Comparison of ENCODE assay signal across 35 cellular contexts in the genomic region with DNA sequence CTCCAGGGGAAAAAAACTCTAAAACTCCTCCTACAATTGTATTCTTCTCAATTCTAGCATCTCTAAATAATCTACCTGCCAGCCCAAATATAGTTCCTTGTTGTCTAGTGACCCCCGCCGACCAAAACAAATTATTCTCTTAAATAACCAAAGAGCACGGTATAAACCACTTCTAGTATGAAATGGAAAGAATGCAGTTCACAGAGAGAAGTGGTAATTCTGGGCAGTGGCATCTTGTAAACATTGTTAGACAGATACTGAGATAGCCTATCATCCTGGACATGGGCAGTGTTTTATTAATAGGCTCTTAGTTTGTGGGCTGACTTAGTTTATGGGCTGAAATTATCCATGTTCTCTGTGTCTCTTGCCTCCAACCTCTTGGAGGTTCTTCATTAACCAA.
"Had no signal": no experiment of that assay in that cellular context is flagged by ENCODE, and none has a peak within 500 bp of the region (broad histone marks: within the 10 kb centered on the region; RNA-seq: fewer than 3 reads in every experiment).

No MANE protein-coding gene starts in this region.

- H3K4me3 Mint-ChIP-seq: activated B cell treated with CpG ODN at 0.5 μM for 24 hours; activated CD4-positive, alpha-beta memory T cell treated with anti-CD3 and anti-CD28 coated beads for 36 hours; activated CD4-positive, alpha-beta T cell treated with anti-CD3 and anti-CD28 coated beads, Interleukin-2, amount 10 ng/mL, durations not matched to agents 24 days and 14 days; activated CD8-positive, alpha-beta T cell treated with anti-CD3 and anti-CD28 coated beads for 36 hours; activated naive CD4-positive, alpha-beta T cell treated with anti-CD3 and anti-CD28 coated beads for 36 hours; activated naive CD8-positive, alpha-beta T cell treated with anti-CD3 and anti-CD28 coated beads for 36 hours; activated T-cell treated with anti-CD3 and anti-CD28 coated beads, Interleukin-2, amount 50 U/mL, for 4 hours; activated T-cell treated with anti-CD3 and anti-CD28 coated beads, Interleukin-2, amount 50 U/mL, for 72 hours; activated T-helper 1 cell treated with anti-CD3 and anti-CD28 coated beads, Interleukin-12 subunit alpha, Interleukin-12 subunit beta, Interleukin-2, Interleukin-4 antibody, amounts not matched to agents 30 ng/mL and 10 ng/mL and 1 ng/mL, durations not matched to agents 14 hours and 24 hours and 36 hours; activated T-helper 17 cell treated with anti-CD3 and anti-CD28 coated beads, Interleukin-2, amount 50 U/mL, for 72 hours; T-helper 1 cell treated with Interleukin-12 subunit alpha and Interleukin-12 subunit beta and Interleukin-4 antibody, amounts not matched to agents 30 μg/mL and 1 μg/mL, for 36 hours; T-helper 2 cell treated with Interferon-gamma antibody and Interleukin-4, amounts not matched to agents 5 μg/mL and 100 μg/mL, for 36 hours had no signal

- H3K27ac ChIP-seq: adrenal gland, body of pancreas, brain microvascular endothelial cell, breast epithelium, VCaP had no signal

- H3K9me3 ChIP-seq: adrenal gland, body of pancreas had no signal

- H3K4me3 ChIP-seq: adrenal gland, body of pancreas, breast epithelium had no signal

- H3K27me3 ChIP-seq: adrenal gland, body of pancreas, brain microvascular endothelial cell, breast epithelium had no signal

- DNase-seq: activated B cell treated with CpG ODN at 0.5 μM for 24 hours; activated CD4-positive, alpha-beta memory T cell treated with anti-CD3 and anti-CD28 coated beads for 36 hours; activated CD4-positive, alpha-beta T cell treated with anti-CD3 and anti-CD28 coated beads for 4 hours; activated CD4-positive, alpha-beta T cell treated with anti-CD3 and anti-CD28 coated beads, Interleukin-2, amount 10 ng/mL, durations not matched to agents 24 days and 14 days; activated CD4-positive, alpha-beta T cell treated with anti-CD3 and anti-CD28 coated beads, Interleukin-2, amount 50 U/mL, for 1 hour; activated CD4-positive, alpha-beta T cell treated with anti-CD3 and anti-CD28 coated beads, Interleukin-2, amount 50 U/mL, for 4 hours; activated CD4-positive, CD25-positive, alpha-beta regulatory T cell treated with anti-CD3 and anti-CD28 coated beads, Interleukin-2, amount 50 U/mL, for 72 hours; activated CD8-positive, alpha-beta memory T cell treated with anti-CD3 and anti-CD28 coated beads, Interleukin-2, amount 50 U/mL, for 4 hours; activated CD8-positive, alpha-beta T cell treated with anti-CD3 and anti-CD28 coated beads for 36 hours; activated effector memory CD4-positive, alpha-beta T cell treated with anti-CD3 and anti-CD28 coated beads, Interleukin-2, amount 50 U/mL, for 16 hours; activated gamma-delta T cell treated with Interleukin-2 at 50 U/mL for 16 hours; activated naive CD4-positive, alpha-beta T cell; activated naive CD4-positive, alpha-beta T cell treated with anti-CD3 and anti-CD28 coated beads for 36 hours; activated naive CD4-positive, alpha-beta T cell treated with anti-CD3 and anti-CD28 coated beads, Interleukin-2, amount 50 U/mL, for 16 hours; activated naive CD8-positive, alpha-beta T cell treated with anti-CD3 and anti-CD28 coated beads for 36 hours; activated T-cell treated with anti-CD3 and anti-CD28 coated beads for 4 hours; activated T-cell treated with anti-CD3 and anti-CD28 coated beads, Interleukin-2, amount 50 U/mL, for 1 hour; activated T-cell treated with anti-CD3 and anti-CD28 coated beads, Interleukin-2, amount 50 U/mL, for 4 hours; activated T-cell treated with anti-CD3 and anti-CD28 coated beads, Interleukin-2, amount 50 U/mL, for 72 hours; adrenal gland; amniotic stem cell; aorta; body of pancreas; brain microvascular endothelial cell; central memory CD4-positive, alpha-beta T cell; T-helper 1 cell; T-helper 2 cell; T-helper 9 cell had no signal

- H3K27me3 Mint-ChIP-seq: activated B cell treated with CpG ODN at 0.5 μM for 24 hours; activated CD4-positive, alpha-beta memory T cell treated with anti-CD3 and anti-CD28 coated beads for 36 hours; activated CD4-positive, alpha-beta T cell treated with anti-CD3 and anti-CD28 coated beads, Interleukin-2, amount 10 ng/mL, durations not matched to agents 24 days and 14 days; activated CD8-positive, alpha-beta T cell treated with anti-CD3 and anti-CD28 coated beads for 36 hours; activated naive CD8-positive, alpha-beta T cell treated with anti-CD3 and anti-CD28 coated beads for 36 hours; activated T-helper 17 cell treated with anti-CD3 and anti-CD28 coated beads, Interleukin-2, amount 50 U/mL, for 72 hours had no signal

- H3K4me1 ChIP-seq: adrenal gland, body of pancreas, breast epithelium had no signal

- H3K36me3 Mint-ChIP-seq: activated CD4-positive, alpha-beta memory T cell treated with anti-CD3 and anti-CD28 coated beads for 36 hours; activated naive CD4-positive, alpha-beta T cell treated with anti-CD3 and anti-CD28 coated beads, Interleukin-2, amount 50 U/mL, for 72 hours; activated naive CD8-positive, alpha-beta T cell treated with anti-CD3 and anti-CD28 coated beads for 36 hours had no signal

- ATAC-seq: activated CD8-positive, alpha-beta T cell treated with anti-CD3 and anti-CD28 coated beads for 36 hours; activated naive CD4-positive, alpha-beta T cell treated with anti-CD3 and anti-CD28 coated beads, Interleukin-2, amount 50 U/mL, for 72 hours; activated T-cell treated with anti-CD3 and anti-CD28 coated beads, Interleukin-2, amount 50 U/mL, for 4 hours; activated T-cell treated with anti-CD3 and anti-CD28 coated beads, Interleukin-2, amount 50 U/mL, for 72 hours; activated T-helper 17 cell treated with anti-CD3 and anti-CD28 coated beads, Interleukin-2, amount 50 U/mL, for 72 hours; body of pancreas had no signal

- H3K36me3 ChIP-seq: adrenal gland, brain microvascular endothelial cell, breast epithelium had no signal

- H3K27ac Mint-ChIP-seq: activated B cell treated with CpG ODN at 0.5 μM for 24 hours; activated CD4-positive, alpha-beta memory T cell treated with anti-CD3 and anti-CD28 coated beads for 36 hours; activated CD4-positive, alpha-beta T cell treated with anti-CD3 and anti-CD28 coated beads, Interleukin-2, amount 10 ng/mL, durations not matched to agents 24 days and 14 days; activated CD8-positive, alpha-beta T cell treated with anti-CD3 and anti-CD28 coated beads for 36 hours; activated naive CD4-positive, alpha-beta T cell treated with anti-CD3 and anti-CD28 coated beads for 36 hours; activated naive CD4-positive, alpha-beta T cell treated with anti-CD3 and anti-CD28 coated beads, Interleukin-2, amount 50 U/mL, for 72 hours; activated naive CD8-positive, alpha-beta T cell treated with anti-CD3 and anti-CD28 coated beads for 36 hours; activated T-cell treated with anti-CD3 and anti-CD28 coated beads, Interleukin-2, amount 50 U/mL, for 72 hours; activated T-helper 1 cell treated with anti-CD3 and anti-CD28 coated beads, Interleukin-12 subunit alpha, Interleukin-12 subunit beta, Interleukin-2, Interleukin-4 antibody, amounts not matched to agents 30 ng/mL and 10 ng/mL and 1 ng/mL, durations not matched to agents 14 hours and 24 hours and 36 hours; activated T-helper 17 cell treated with anti-CD3 and anti-CD28 coated beads, Interleukin-2, amount 50 U/mL, for 72 hours; T-helper 1 cell treated with Interleukin-12 subunit alpha and Interleukin-12 subunit beta and Interleukin-4 antibody, amounts not matched to agents 30 μg/mL and 1 μg/mL, for 36 hours; T-helper 2 cell treated with Interferon-gamma antibody and Interleukin-4, amounts not matched to agents 5 μg/mL and 100 μg/mL, for 36 hours had no signal

- H3K4me1 Mint-ChIP-seq: activated B cell treated with CpG ODN at 0.5 μM for 24 hours; activated CD4-positive, alpha-beta T cell treated with anti-CD3 and anti-CD28 coated beads, Interleukin-2, amount 10 ng/mL, durations not matched to agents 24 days and 14 days; activated naive CD8-positive, alpha-beta T cell treated with anti-CD3 and anti-CD28 coated beads for 36 hours; activated T-helper 17 cell treated with anti-CD3 and anti-CD28 coated beads, Interleukin-2, amount 50 U/mL, for 72 hours had no signal
